ENCODE assay signal across 24 cellular contexts in genomic region chr4:169037491-169037890, GRCh38.
"Had no signal": no experiment of that assay in that cellular context is flagged by ENCODE, and none has a peak within 500 bp of the region (broad histone marks: within the 10 kb centered on the region; RNA-seq: fewer than 3 reads in every experiment).

No MANE protein-coding gene starts in this region.

- H3K4me3 Mint-ChIP-seq: activated CD8-positive, alpha-beta memory T cell treated with anti-CD3 and anti-CD28 coated beads, Interleukin-2, amount 10 ng/mL, durations not matched to agents 7 days and 5 days; activated naive CD4-positive, alpha-beta T cell treated with anti-CD3 and anti-CD28 coated beads, Interleukin-2, amount 50 U/mL, for 24 hours; activated T-cell treated with anti-CD3 and anti-CD28 coated beads, Interleukin-2, amount 50 U/mL, for 24 hours; activated T-helper 1 cell treated with anti-CD3 and anti-CD28 coated beads, Interleukin-12 subunit alpha, Interleukin-12 subunit beta, Interleukin-2, Interleukin-4 antibody, amounts not matched to agents 30 ng/mL and 10 ng/mL and 1 ng/mL, durations not matched to agents 14 hours and 24 hours and 36 hours; central memory CD8-positive, alpha-beta T cell; T-helper 1 cell treated with Interleukin-12 subunit alpha and Interleukin-12 subunit beta and Interleukin-4 antibody, amounts not matched to agents 30 μg/mL and 1 μg/mL, for 36 hours; WTC11 had no signal

- DNase-seq: activated CD4-positive, alpha-beta T cell treated with anti-CD3 and anti-CD28 coated beads for 48 hours; activated CD4-positive, alpha-beta T cell treated with anti-CD3 and anti-CD28 coated beads, Interleukin-2, amount 50 U/mL, for 48 hours; activated CD4-positive, CD25-positive, alpha-beta regulatory T cell treated with anti-CD3 and anti-CD28 coated beads, Interleukin-2, amount 50 U/mL, for 72 hours; activated CD8-positive, alpha-beta memory T cell treated with anti-CD3 and anti-CD28 coated beads, Interleukin-2, amount 10 ng/mL, durations not matched to agents 7 days and 5 days; activated effector memory CD4-positive, alpha-beta T cell treated with Interleukin-2 at 50 U/mL for 16 hours; activated naive CD4-positive, alpha-beta T cell; activated T-cell treated with anti-CD3 and anti-CD28 coated beads, Interleukin-2, amount 50 U/mL, for 24 hours; aorta; Karpas-422; NCI-H1048; NCI-H146; NCI-H187 treated with DMSO at 0.1 percent for 48 hours; NCI-H2081 treated with DMSO at 0.1 percent for 48 hours; NCI-H226; NCI-H526; NCI-H82; SHP77 had no signal

- H3K36me3 Mint-ChIP-seq: activated CD8-positive, alpha-beta memory T cell treated with anti-CD3 and anti-CD28 coated beads, Interleukin-2, amount 10 ng/mL, durations not matched to agents 7 days and 5 days; activated naive CD4-positive, alpha-beta T cell treated with anti-CD3 and anti-CD28 coated beads, Interleukin-2, amount 50 U/mL, for 24 hours had no signal

- H3K4me1 Mint-ChIP-seq: activated CD8-positive, alpha-beta memory T cell treated with anti-CD3 and anti-CD28 coated beads, Interleukin-2, amount 10 ng/mL, durations not matched to agents 7 days and 5 days; activated naive CD4-positive, alpha-beta T cell treated with anti-CD3 and anti-CD28 coated beads, Interleukin-2, amount 50 U/mL, for 24 hours; central memory CD8-positive, alpha-beta T cell had no signal

- H3K27ac Mint-ChIP-seq: activated CD8-positive, alpha-beta memory T cell treated with anti-CD3 and anti-CD28 coated beads, Interleukin-2, amount 10 ng/mL, durations not matched to agents 7 days and 5 days; activated naive CD4-positive, alpha-beta T cell treated with anti-CD3 and anti-CD28 coated beads, Interleukin-2, amount 50 U/mL, for 24 hours; activated T-cell treated with anti-CD3 and anti-CD28 coated beads, Interleukin-2, amount 50 U/mL, for 24 hours; activated T-helper 1 cell treated with anti-CD3 and anti-CD28 coated beads, Interleukin-12 subunit alpha, Interleukin-12 subunit beta, Interleukin-2, Interleukin-4 antibody, amounts not matched to agents 30 ng/mL and 10 ng/mL and 1 ng/mL, durations not matched to agents 14 hours and 24 hours and 36 hours; T-helper 1 cell treated with Interleukin-12 subunit alpha and Interleukin-12 subunit beta and Interleukin-4 antibody, amounts not matched to agents 30 μg/mL and 1 μg/mL, for 36 hours; WTC11 had no signal

- H3K27ac ChIP-seq: RWPE1 had no signal

- ATAC-seq: activated CD8-positive, alpha-beta memory T cell treated with anti-CD3 and anti-CD28 coated beads, Interleukin-2, amount 10 ng/mL, durations not matched to agents 7 days and 5 days; Panc1; WTC11 had no signal

- H3K27me3 Mint-ChIP-seq: activated CD8-positive, alpha-beta memory T cell treated with anti-CD3 and anti-CD28 coated beads, Interleukin-2, amount 10 ng/mL, durations not matched to agents 7 days and 5 days; activated naive CD4-positive, alpha-beta T cell treated with anti-CD3 and anti-CD28 coated beads, Interleukin-2, amount 50 U/mL, for 24 hours; central memory CD8-positive, alpha-beta T cell had no signal

- H3K9me3 Mint-ChIP-seq: activated naive CD4-positive, alpha-beta T cell treated with anti-CD3 and anti-CD28 coated beads, Interleukin-2, amount 50 U/mL, for 24 hours; activated T-cell treated with anti-CD3 and anti-CD28 coated beads, Interleukin-2, amount 50 U/mL, for 24 hours; activated T-helper 1 cell treated with anti-CD3 and anti-CD28 coated beads, Interleukin-12 subunit alpha, Interleukin-12 subunit beta, Interleukin-2, Interleukin-4 antibody, amounts not matched to agents 30 ng/mL and 10 ng/mL and 1 ng/mL, durations not matched to agents 14 hours and 24 hours and 36 hours; central memory CD8-positive, alpha-beta T cell; T-helper 1 cell treated with Interleukin-12 subunit alpha and Interleukin-12 subunit beta and Interleukin-4 antibody, amounts not matched to agents 30 μg/mL and 1 μg/mL, for 36 hours had no signal
